ENCODE assay signal across 13 cellular contexts in the genomic region with DNA sequence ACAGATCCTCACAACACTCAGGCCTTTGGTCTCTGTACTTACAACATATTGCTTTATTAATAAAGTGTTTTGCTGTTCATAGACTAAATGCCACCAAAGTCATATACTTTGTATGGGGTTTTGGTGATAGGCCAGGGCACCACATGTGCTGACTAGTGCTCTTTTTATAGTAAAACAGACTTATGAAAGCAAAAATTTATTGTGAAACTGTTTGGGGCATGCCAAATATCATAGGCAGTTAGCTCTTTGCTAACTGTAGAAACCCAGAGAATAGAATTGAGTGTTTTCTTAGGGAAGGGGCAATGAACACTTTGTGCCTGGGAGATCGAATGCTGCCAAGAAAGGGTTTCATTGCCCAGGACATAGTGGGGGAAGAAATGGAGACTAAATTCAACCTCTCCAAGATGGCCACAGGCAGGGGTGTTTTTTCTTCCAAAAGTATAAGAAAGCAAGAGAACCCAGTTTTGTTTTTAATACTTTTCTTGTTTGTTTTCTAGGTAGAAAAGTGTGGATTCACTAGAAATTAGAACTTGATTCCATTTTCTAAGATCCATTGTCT.
DNase-seq lines count a peak whose midpoint lies in the region; ATAC-seq and TF ChIP-seq lines count a peak whose summit lies in the region.
"Had no signal": no experiment of that assay in that cellular context is flagged by ENCODE, and none has a peak within 500 bp of the region (broad histone marks: within the 10 kb centered on the region; RNA-seq: fewer than 3 reads in every experiment).

No MANE protein-coding gene starts in this region.

- H3K36me3 ChIP-seq in GM06990 (ENCODE audit: control insufficient read depth, insufficient read depth, low read length) (no peaks in the 10 kb centered on the region), OCI-LY1 (ENCODE audit: insufficient read depth, low read length) (peaks cover 37% of the 10 kb centered on the region)
- H3K36me3 ChIP-seq in CD4-positive, alpha-beta memory T cell (ENCODE audit: insufficient read depth, low read length), result no peaks in the 10 kb centered on the region

- H3K79me2 ChIP-seq in OCI-LY1 (ENCODE audit: insufficient read depth, low read length), result no peaks in the 10 kb centered on the region

- no peaks in the 10 kb centered on the region for H3K36me3 Mint-ChIP-seq in CD4-positive, alpha-beta memory T cell

- peak overlapping the region; percentile 64 for H3K27ac ChIP-seq in OCI-LY1 (ENCODE audit: low read depth, low read length, poor library complexity, severe bottlenecking)
- H3K27ac ChIP-seq in CD4-positive, alpha-beta memory T cell (ENCODE audit: low read depth, low read length), result no peak overlapping the region

- ATAC-seq in GM19467 (IDR thresholded peaks at IDR 0.05; ENCODE audit: unreplicated experiment), result peak; percentile 34
- ATAC-seq in HG03025 (IDR thresholded peaks at IDR 0.05; ENCODE audit: low FRiP score, unreplicated experiment), result peak; percentile 47
- ATAC-seq: T-helper 17 cell had no signal

- no peaks in the 10 kb centered on the region for H3K9me2 ChIP-seq in OCI-LY1 (ENCODE audit: low read depth, low read length)

- H3K9me3 ChIP-seq in OCI-LY1 (ENCODE audit: low read length), result no peaks in the 10 kb centered on the region
- no peaks in the 10 kb centered on the region for H3K9me3 ChIP-seq in CD4-positive, alpha-beta memory T cell (ENCODE audit: control insufficient read depth in 1 of 2, low read length in 2 of 2)

- no peaks in the 10 kb centered on the region for H3F3A ChIP-seq in OCI-LY1 (ENCODE audit: insufficient read depth, low read length)

- no peaks in the 10 kb centered on the region for H4K20me1 ChIP-seq in OCI-LY1 (ENCODE audit: insufficient read depth, low read length)

- DNase-seq in GM06990 (ENCODE audit: extremely low read depth, insufficient read length), result no peak
- DNase-seq in NCI-H82 (lab: John Stamatoyannopoulos, UW), result no peak
- DNase-seq in CD4-positive, alpha-beta memory T cell, result no peak
- DNase-seq in SHP77 (lab: John Stamatoyannopoulos, UW), result no peak
- no peak for DNase-seq in head of caudate nucleus
- DNase-seq: activated T-cell treated with anti-CD3 and anti-CD28 coated beads, Interleukin-2, amount 50 U/mL, for 1 hour; cerebellar nuclear complex; hippocampal formation; NCI-H446 treated with DMSO at 0.1 percent for 48 hours; T-helper 17 cell had no signal

- H3K27me3 Mint-ChIP-seq in CD4-positive, alpha-beta memory T cell, result no peaks in the 10 kb centered on the region

- H3K4me3 ChIP-seq in GM06990 (replicated peaks; ENCODE audit: low read depth, low read length), result peak overlapping the region; percentile 32
- H3K4me3 ChIP-seq in OCI-LY1 (ENCODE audit: low read depth, low read length, poor library complexity, severe bottlenecking), result no peak overlapping the region
- no peak overlapping the region for H3K4me3 ChIP-seq in CD4-positive, alpha-beta memory T cell (ENCODE audit: low read length in 2 of 2)

- no peaks in the 10 kb centered on the region for H3K4me1 Mint-ChIP-seq in CD4-positive, alpha-beta memory T cell
- H3K4me1 Mint-ChIP-seq: T-helper 17 cell had no signal

- TF ChIP-seq CTCF in GM06990 (IDR thresholded peaks at IDR 0.05; ENCODE audit: insufficient read depth, low read length, poor library complexity, severe bottlenecking), result no peak
- TF ChIP-seq CTCF in OCI-LY1 (IDR thresholded peaks at IDR 0.05; ENCODE audit: low read length), result no peak

- H3K9me3 Mint-ChIP-seq in CD4-positive, alpha-beta memory T cell, result peaks cover 0 to 2% (median 0%) of the 10 kb centered on the region in 8 donors

- H3K4me2 ChIP-seq in OCI-LY1 (ENCODE audit: low read length), result peak overlapping the region; percentile 34

- H3K4me3 Mint-ChIP-seq in CD4-positive, alpha-beta memory T cell, result peak overlapping the region in 1 of 8 donors; percentile 7
- H3K4me3 Mint-ChIP-seq: T-helper 17 cell had no signal

- H3K27ac Mint-ChIP-seq in CD4-positive, alpha-beta memory T cell, result no peak overlapping the region
- H3K27ac Mint-ChIP-seq: T-helper 17 cell had no signal

- no peak overlapping the region for H2AFZ ChIP-seq in OCI-LY1 (ENCODE audit: low read length)

- H3K4me1 ChIP-seq in OCI-LY1 (ENCODE audit: insufficient read depth, low read length, severe bottlenecking), result peaks cover 44% of the 10 kb centered on the region
- no peaks in the 10 kb centered on the region for H3K4me1 ChIP-seq in CD4-positive, alpha-beta memory T cell (ENCODE audit: insufficient read depth, low read length)

- CTCF ChIA-PET in CD4-positive, alpha-beta memory T cell (lab: Charles Lee; ENCODE audit: partially characterized antibody), result no interaction called here

- POLR2A ChIA-PET in CD4-positive, alpha-beta memory T cell (lab: Charles Lee; ENCODE audit: partially characterized antibody), result interaction anchor here (0.6 kb wide), 1 partner anchor 471 kb away, joined by 3 read pairs; no protein-coding TSS in a partner anchor

- intact Hi-C loops in CD4-positive, alpha-beta memory T cell (cut with micrococcal nuclease), result no loop called here
- intact Hi-C loops in head of caudate nucleus (cut with DNase I), result no loop called here

- peak overlapping the region; percentile 22 for H3K9ac ChIP-seq in OCI-LY1 (ENCODE audit: low read length)

- H3K27me3 ChIP-seq in GM06990 (replicated peaks; ENCODE audit: control insufficient read depth, insufficient read depth, low read length) (no peaks in the 10 kb centered on the region), OCI-LY1 (ENCODE audit: insufficient read depth, low read length) (no peaks in the 10 kb centered on the region)
- H3K27me3 ChIP-seq in CD4-positive, alpha-beta memory T cell (ENCODE audit: insufficient read depth, low read length), result no peaks in the 10 kb centered on the region
